3 cellular contexts compared by ENCODE assay signal in genomic region chr4:151774324-151774723, GRCh38.
TF ChIP-seq lines count a peak whose summit lies in the region.

No MANE protein-coding gene starts in this region.

TF ChIP-seq in HepG2, 621 proteins besides CTCF, POLR2A, EP300 and RAD21:
- TF ChIP-seq ZNF317 (CRISPR knock-in tag; IDR thresholded peaks at IDR 0.05), result peak; percentile 95
- TF ChIP-seq, protein P1, sequence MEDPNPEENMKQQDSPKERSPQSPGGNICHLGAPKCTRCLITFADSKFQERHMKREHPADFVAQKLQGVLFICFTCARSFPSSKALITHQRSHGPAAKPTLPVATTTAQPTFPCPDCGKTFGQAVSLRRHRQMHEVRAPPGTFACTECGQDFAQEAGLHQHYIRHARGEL (CRISPR knock-in tag; IDR thresholded peaks at IDR 0.05), result no peak

TF ChIP-seq in WTC11, 78 proteins besides CTCF, POLR2A, EP300 and RAD21:
- no peak for TF ChIP-seq RELA (CRISPR knock-in tag; IDR thresholded peaks at IDR 0.05; ENCODE audit: borderline replicate concordance)
- no peak for TF ChIP-seq CREB1 (CRISPR knock-in tag; IDR thresholded peaks at IDR 0.05)
- no peak for TF ChIP-seq E2F1 (CRISPR knock-in tag; IDR thresholded peaks at IDR 0.05)
- TF ChIP-seq, protein P2, sequence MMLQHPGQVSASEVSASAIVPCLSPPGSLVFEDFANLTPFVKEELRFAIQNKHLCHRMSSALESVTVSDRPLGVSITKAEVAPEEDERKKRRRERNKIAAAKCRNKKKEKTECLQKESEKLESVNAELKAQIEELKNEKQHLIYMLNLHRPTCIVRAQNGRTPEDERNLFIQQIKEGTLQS (CRISPR knock-in tag; conservative IDR thresholded peaks at IDR 0.05), result no peak
- peak; percentile 97 for TF ChIP-seq ZNF317 (CRISPR knock-in tag; IDR thresholded peaks at IDR 0.05; ENCODE audit: borderline replicate concordance, low read depth)
- no peak for TF ChIP-seq ARID4B (CRISPR knock-in tag; IDR thresholded peaks at IDR 0.05; ENCODE audit: borderline replicate concordance)

TF ChIP-seq in K562, 482 proteins besides CTCF, POLR2A, EP300 and RAD21:
- TF ChIP-seq DACH1 (IDR thresholded peaks at IDR 0.05; ENCODE audit: partially characterized antibody) (no peak), TRIM28 (IDR thresholded peaks at IDR 0.05) (peak; percentile 82), CBX5 (IDR thresholded peaks at IDR 0.05; ENCODE audit: borderline replicate concordance, low read depth) (0 out of 2 replicates have a peak, but pooled peaks have one; percentile 65), ZNF280A (IDR thresholded peaks at IDR 0.05; ENCODE audit: low read depth, partially characterized antibody) (peak; percentile 38), MAFK (IDR thresholded peaks at IDR 0.05; ENCODE audit: low read length) (no peak), NCOA4 (IDR thresholded peaks at IDR 0.05; ENCODE audit: partially characterized antibody) (no peak), CBX3 (IDR thresholded peaks at IDR 0.05; ENCODE audit: borderline replicate concordance in 1 of 2, low read length in 2 of 2) (peak in 1 of 2 experiments; percentile 82; a peak in 2 of 3 replicates), POLR2AphosphoS5 (IDR thresholded peaks at IDR 0.05; ENCODE audit: control insufficient read depth, insufficient read depth, low read depth, low read length) (no peak)
- TF ChIP-seq, protein P3, sequence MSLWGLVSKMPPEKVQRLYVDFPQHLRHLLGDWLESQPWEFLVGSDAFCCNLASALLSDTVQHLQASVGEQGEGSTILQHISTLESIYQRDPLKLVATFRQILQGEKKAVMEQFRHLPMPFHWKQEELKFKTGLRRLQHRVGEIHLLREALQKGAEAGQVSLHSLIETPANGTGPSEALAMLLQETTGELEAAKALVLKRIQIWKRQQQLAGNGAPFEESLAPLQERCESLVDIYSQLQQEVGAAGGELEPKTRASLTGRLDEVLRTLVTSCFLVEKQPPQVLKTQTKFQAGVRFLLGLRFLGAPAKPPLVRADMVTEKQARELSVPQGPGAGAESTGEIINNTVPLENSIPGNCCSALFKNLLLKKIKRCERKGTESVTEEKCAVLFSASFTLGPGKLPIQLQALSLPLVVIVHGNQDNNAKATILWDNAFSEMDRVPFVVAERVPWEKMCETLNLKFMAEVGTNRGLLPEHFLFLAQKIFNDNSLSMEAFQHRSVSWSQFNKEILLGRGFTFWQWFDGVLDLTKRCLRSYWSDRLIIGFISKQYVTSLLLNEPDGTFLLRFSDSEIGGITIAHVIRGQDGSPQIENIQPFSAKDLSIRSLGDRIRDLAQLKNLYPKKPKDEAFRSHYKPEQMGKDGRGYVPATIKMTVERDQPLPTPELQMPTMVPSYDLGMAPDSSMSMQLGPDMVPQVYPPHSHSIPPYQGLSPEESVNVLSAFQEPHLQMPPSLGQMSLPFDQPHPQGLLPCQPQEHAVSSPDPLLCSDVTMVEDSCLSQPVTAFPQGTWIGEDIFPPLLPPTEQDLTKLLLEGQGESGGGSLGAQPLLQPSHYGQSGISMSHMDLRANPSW (CRISPR knock-in tag; IDR thresholded peaks at IDR 0.05), result no peak
